15 cellular contexts compared by ENCODE assay signal in the genomic region with DNA sequence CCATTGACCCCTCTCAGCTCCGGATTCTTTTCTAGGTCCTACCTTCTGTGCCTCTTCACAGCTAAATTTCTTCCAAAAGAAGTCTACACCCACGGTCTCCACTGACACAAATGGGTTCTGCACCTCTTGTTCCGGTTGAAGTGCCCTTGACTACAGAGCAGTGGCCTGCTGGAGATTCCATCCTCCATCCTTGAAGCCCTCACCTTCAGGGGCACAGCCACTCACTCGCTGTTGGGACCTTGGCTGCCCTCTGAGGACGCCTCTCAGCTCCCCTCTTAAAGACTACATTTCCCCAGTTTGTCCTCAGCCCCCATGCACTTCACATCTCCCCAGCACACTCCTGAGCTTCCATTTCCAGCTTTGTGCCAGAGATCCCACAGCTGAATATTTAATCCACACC.
"Had no signal": no experiment of that assay in that cellular context is flagged by ENCODE, and none has a peak within 500 bp of the region (broad histone marks: within the 10 kb centered on the region; RNA-seq: fewer than 3 reads in every experiment).

No MANE protein-coding gene starts in this region.

- ATAC-seq: left lobe of liver, WTC11 had no signal

- H3K36me3 Mint-ChIP-seq: activated naive CD4-positive, alpha-beta T cell treated with anti-CD3 and anti-CD28 coated beads, Interleukin-2, amount 10 ng/mL, durations not matched to agents 7 days and 5 days had no signal

- H3K27ac Mint-ChIP-seq: activated naive CD4-positive, alpha-beta T cell treated with anti-CD3 and anti-CD28 coated beads, Interleukin-2, amount 10 ng/mL, durations not matched to agents 7 days and 5 days; WTC11 had no signal

- DNase-seq: activated CD4-positive, alpha-beta T cell treated with anti-CD3 and anti-CD28 coated beads, Interleukin-2, amount 50 U/mL, for 4 hours; activated effector memory CD4-positive, alpha-beta T cell treated with anti-CD3 and anti-CD28 coated beads, Interleukin-2, amount 50 U/mL, for 16 hours; activated naive CD4-positive, alpha-beta T cell treated with anti-CD3 and anti-CD28 coated beads, Interleukin-2, amount 10 ng/mL, durations not matched to agents 7 days and 5 days; activated T-cell treated with anti-CD3 and anti-CD28 coated beads for 4 hours; amygdala; cerebellar nuclear complex; cortex of kidney; foreskin fibroblast; midbrain; stimulated activated CD4-positive, alpha-beta T cell treated with anti-CD3 and anti-CD28 coated beads, Interleukin-4, amount 100 ng/mL, for 24 hours; stimulated activated naive CD4-positive, alpha-beta T cell treated with Interleukin-2 at 50 U/mL for 16 hours; T-helper 9 cell had no signal

- H3K4me1 Mint-ChIP-seq: activated naive CD4-positive, alpha-beta T cell treated with anti-CD3 and anti-CD28 coated beads, Interleukin-2, amount 10 ng/mL, durations not matched to agents 7 days and 5 days had no signal

- H3K9me3 Mint-ChIP-seq: activated naive CD4-positive, alpha-beta T cell treated with anti-CD3 and anti-CD28 coated beads, Interleukin-2, amount 10 ng/mL, durations not matched to agents 7 days and 5 days had no signal

- H3K4me3 Mint-ChIP-seq: activated naive CD4-positive, alpha-beta T cell treated with anti-CD3 and anti-CD28 coated beads, Interleukin-2, amount 10 ng/mL, durations not matched to agents 7 days and 5 days; nephron; WTC11 had no signal

- H3K27me3 Mint-ChIP-seq: activated naive CD4-positive, alpha-beta T cell treated with anti-CD3 and anti-CD28 coated beads, Interleukin-2, amount 10 ng/mL, durations not matched to agents 7 days and 5 days had no signal
